ENCODE assay signal across 8 cellular contexts in genomic region chr16:48365601-48366164, GRCh38. TPM values are rescaled to one million over a fixed set of nuclear protein-coding genes. Genes with fewer than 3 reads are reported as not detected.
DNase-seq lines count a peak whose midpoint lies in the region; ATAC-seq and TF ChIP-seq lines count a peak whose summit lies in the region.

No MANE protein-coding gene starts in this region.

- no peaks in the 10 kb centered on the region for H3K27me3 Mint-ChIP-seq in type B pancreatic cell

- H3K36me3 Mint-ChIP-seq in type B pancreatic cell, result peaks cover 15% of the 10 kb centered on the region

- TF ChIP-seq CTCF in heart right ventricle (IDR thresholded peaks at IDR 0.05) (peak in 4 of 9 donors; percentile 7 to 34 (median 26)), type B pancreatic cell (conservative IDR thresholded peaks at IDR 0.05) (no peak)

- peak overlapping the region; percentile 94 for H3K27ac Mint-ChIP-seq in type B pancreatic cell

- H3K27ac ChIP-seq in adipose tissue (ENCODE audit: low read depth, low read length) (peak overlapping the region; percentile 45), heart right ventricle (peak overlapping the region; percentile 5 to 88 (median 79))

- H3K9me3 Mint-ChIP-seq in type B pancreatic cell, result no peaks in the 10 kb centered on the region

- H3K9me3 ChIP-seq in heart right ventricle, result no peaks in the 10 kb centered on the region

- intact Hi-C loops in heart right ventricle (cut with DNase I) (loop anchor here in 5 of 10 donors (2.0 to 5.0 kb wide), 5 partner anchors 17 to 257 kb away; partner anchors contain the start of genes SIAH1 (in 2 of the 5) and N4BP1 (in 1 of the 5)), posterior vena cava (cut with DNase I) (loop anchor here in 1 of 2 donors (10.0 kb wide), 1 partner anchor 259 kb away; no protein-coding TSS in a partner anchor)

- H3K4me1 Mint-ChIP-seq in type B pancreatic cell (ENCODE audit: unreplicated experiment), result peaks cover 47% of the 10 kb centered on the region

- peak overlapping the region; percentile 57 for H3K4me3 ChIP-seq in Jurkat, Clone E6-1 (ENCODE audit: low read length)
- peak overlapping the region; percentile 29 to 71 (median 63) for H3K4me3 ChIP-seq in heart right ventricle

- H3K27me3 ChIP-seq in heart right ventricle, result no peaks in the 10 kb centered on the region

- peaks cover 7 to 71% (median 49%) of the 10 kb centered on the region in 9 donors for H3K4me1 ChIP-seq in heart right ventricle

- peak; percentile 89 for DNase-seq in EL
- DNase-seq in Jurkat, Clone E6-1 (ENCODE audit: low read depth, low spot score), result no peak
- peak; percentile 43 to 80 for DNase-seq in SW 1271 (lab: John Stamatoyannopoulos, UW)
- DNase-seq in heart right ventricle, result peak; percentile 91
- peak; percentile 97 for DNase-seq in posterior vena cava (ENCODE audit: low spot score)
- peak; percentile 87 for DNase-seq in type B pancreatic cell (ENCODE audit: extremely low spot score, unreplicated experiment)

- H3K4me3 Mint-ChIP-seq in type B pancreatic cell, result peak overlapping the region; percentile 87

- 1 to 4% (median 2%) methylated on average over 32 to 33 of the region's 33 CpGs for WGBS in adipose tissue, 3 donors
- 1 to 2% methylated on average over 33 of the region's 33 CpGs for WGBS in heart right ventricle, 2 donors

- peaks cover 0 to 20% (median 8%) of the 10 kb centered on the region in 9 donors for H3K36me3 ChIP-seq in heart right ventricle

- peak; percentile 92 for ATAC-seq in GM21737 (IDR thresholded peaks at IDR 0.05; ENCODE audit: unreplicated experiment)
- peak; percentile 98 to 100 (median 99) for ATAC-seq in heart right ventricle

RNA-seq across cellular contexts. Expression of gene SIAH1, which starts 19.5 kb away (rescaled TPM):
- 10.4 TPM for polyA plus RNA-seq in Jurkat, Clone E6-1 (2012; ENCODE audit: insufficient read depth, insufficient read length)
- polyA plus RNA-seq in adipose tissue (10 to 100 TPM in 2 of 3 donors, 1 to 10 TPM in 1; 7.4 to 30.0 (median 20.1) TPM), heart right ventricle (10 to 100 TPM; 10.1 to 11.1 TPM)
- total RNA-seq in heart right ventricle (10 to 100 TPM; 12.2 to 17.2 (median 14.5) TPM), posterior vena cava (10 to 100 TPM; 25.6 to 27.0 TPM), type B pancreatic cell (ENCODE audit: low replicate concordance) (23.3 and 26.8 TPM in 2 replicates)
